In the genomic region with DNA sequence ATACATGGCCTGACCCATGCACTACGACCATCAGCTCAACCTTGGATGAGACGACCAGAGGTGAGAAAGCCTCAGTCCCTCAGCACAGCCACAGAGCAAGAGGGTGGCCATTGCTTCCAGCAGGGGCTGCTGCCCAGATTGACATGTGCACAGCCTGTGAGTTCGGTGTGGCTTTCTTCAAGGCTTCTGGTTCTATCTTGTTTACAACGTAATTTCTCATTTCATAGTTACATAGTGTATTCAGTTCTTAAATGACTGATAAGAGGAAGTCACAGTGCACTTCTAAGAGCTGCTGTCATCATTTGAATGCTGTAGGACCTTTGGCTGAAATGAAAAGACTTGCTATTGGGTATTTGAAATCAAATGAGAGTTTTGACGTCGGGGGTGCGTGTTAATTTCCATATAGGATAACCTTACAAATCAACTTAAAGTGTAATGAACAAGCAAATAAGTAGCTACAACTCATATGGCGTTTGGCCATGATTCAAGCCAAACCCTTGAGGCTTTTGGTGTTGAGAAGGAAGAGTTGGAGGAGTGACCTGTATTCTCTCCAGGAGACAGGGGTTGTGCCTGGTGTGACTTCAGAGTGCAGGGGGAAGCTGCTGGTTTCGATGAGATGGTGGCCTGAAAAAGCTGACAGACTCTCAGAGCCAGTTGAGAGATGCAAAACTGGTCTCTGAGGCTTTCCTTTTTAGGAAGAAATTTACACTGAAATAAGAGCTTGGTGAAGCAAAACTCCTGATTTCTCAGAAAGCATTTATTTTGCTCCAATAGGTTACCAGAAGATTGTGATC, we compare ENCODE assay signal across 9 cellular contexts. TPM values are rescaled to one million over a fixed set of nuclear protein-coding genes. Genes with fewer than 3 reads are reported as not detected.
DNase-seq lines count a peak whose midpoint lies in the region; ATAC-seq and TF ChIP-seq lines count a peak whose summit lies in the region.
"Had no signal": no experiment of that assay in that cellular context is flagged by ENCODE, and none has a peak within 500 bp of the region (broad histone marks: within the 10 kb centered on the region; RNA-seq: fewer than 3 reads in every experiment).

No MANE protein-coding gene starts in this region.

- peak; percentile 45 for TF ChIP-seq POLR2A in GM18505 (IDR thresholded peaks at IDR 0.05; ENCODE audit: borderline replicate concordance, extremely low read depth, insufficient read depth, insufficient read length)

- ATAC-seq in GM18505 (IDR thresholded peaks at IDR 0.05; ENCODE audit: unreplicated experiment) = peak; percentile 89
- ATAC-seq in GM19455 (IDR thresholded peaks at IDR 0.05; ENCODE audit: unreplicated experiment) = peak; percentile 91
- ATAC-seq in HG03039 (IDR thresholded peaks at IDR 0.05; ENCODE audit: unreplicated experiment) = peak; percentile 92

- H3K4me1 Mint-ChIP-seq in activated CD4-positive, alpha-beta memory T cell treated with anti-CD3 and anti-CD28 coated beads, Interleukin-2, amount 10 ng/mL, durations not matched to agents 7 days and 5 days = peaks cover 22% of the 10 kb centered on the region

- no peaks in the 10 kb centered on the region for H3K36me3 Mint-ChIP-seq in activated CD4-positive, alpha-beta memory T cell treated with anti-CD3 and anti-CD28 coated beads, Interleukin-2, amount 10 ng/mL, durations not matched to agents 7 days and 5 days (ENCODE audit: low read depth)

- no peaks in the 10 kb centered on the region for H3K9me3 Mint-ChIP-seq in activated CD4-positive, alpha-beta memory T cell treated with anti-CD3 and anti-CD28 coated beads, Interleukin-2, amount 10 ng/mL, durations not matched to agents 7 days and 5 days

- POLR2A ChIA-PET in activated CD4-positive, alpha-beta memory T cell treated with anti-CD3 and anti-CD28 coated beads, Interleukin-2, amount 10 ng/mL, durations not matched to agents 7 days and 5 days (lab: Charles Lee) = interaction anchor here (1.2 to 2.4 kb wide), 3 partner anchors 51 to 103 kb away, joined by 3 to 7 read pairs (median 5); a partner anchor contains a TSS

- H3K27me3 Mint-ChIP-seq in activated CD4-positive, alpha-beta memory T cell treated with anti-CD3 and anti-CD28 coated beads, Interleukin-2, amount 10 ng/mL, durations not matched to agents 7 days and 5 days = no peaks in the 10 kb centered on the region

- peak overlapping the region; percentile 65 for H3K27ac Mint-ChIP-seq in activated CD4-positive, alpha-beta memory T cell treated with anti-CD3 and anti-CD28 coated beads, Interleukin-2, amount 10 ng/mL, durations not matched to agents 7 days and 5 days

- H3K4me3 Mint-ChIP-seq in activated CD4-positive, alpha-beta memory T cell treated with anti-CD3 and anti-CD28 coated beads, Interleukin-2, amount 10 ng/mL, durations not matched to agents 7 days and 5 days = no peak overlapping the region

- DNase-seq in activated CD4-positive, alpha-beta memory T cell treated with anti-CD3 and anti-CD28 coated beads, Interleukin-2, amount 10 ng/mL, durations not matched to agents 7 days and 5 days = no peak
- DNase-seq in nucleus accumbens (lab: John Stamatoyannopoulos, UW) = no peak
- no peak for DNase-seq in stimulated activated CD4-positive, alpha-beta T cell treated with anti-CD3 and anti-CD28 coated beads, Interleukin-4, amount 100 ng/mL, for 4 hours
- DNase-seq in Kasumi-1 (lab: John Stamatoyannopoulos, UW) = no peak
- no peak for DNase-seq in NCI-H2029 (lab: John Stamatoyannopoulos, UW)
- DNase-seq: tibial artery had no signal

- CTCF ChIA-PET in activated CD4-positive, alpha-beta memory T cell treated with anti-CD3 and anti-CD28 coated beads, Interleukin-2, amount 10 ng/mL, durations not matched to agents 7 days and 5 days (lab: Charles Lee) = interaction anchor here (1.3 kb wide), 1 partner anchor 13 kb away, joined by 3 read pairs; no protein-coding TSS in a partner anchor

RNA-seq across cellular contexts. Expression of a gene that starts 51.0 kb away (rescaled TPM):
- total RNA-seq in activated CD4-positive, alpha-beta memory T cell treated with anti-CD3 and anti-CD28 coated beads, Interleukin-2, amount 10 ng/mL, durations not matched to agents 7 days and 5 days = 10 to 100 TPM; 18.2 to 19.0 TPM

RNA-seq across cellular contexts. Expression of a gene that starts 52.7 kb away (rescaled TPM):
- 10 to 100 TPM; 39.8 to 41.4 TPM for total RNA-seq in activated CD4-positive, alpha-beta memory T cell treated with anti-CD3 and anti-CD28 coated beads, Interleukin-2, amount 10 ng/mL, durations not matched to agents 7 days and 5 days
